In the genomic region with DNA sequence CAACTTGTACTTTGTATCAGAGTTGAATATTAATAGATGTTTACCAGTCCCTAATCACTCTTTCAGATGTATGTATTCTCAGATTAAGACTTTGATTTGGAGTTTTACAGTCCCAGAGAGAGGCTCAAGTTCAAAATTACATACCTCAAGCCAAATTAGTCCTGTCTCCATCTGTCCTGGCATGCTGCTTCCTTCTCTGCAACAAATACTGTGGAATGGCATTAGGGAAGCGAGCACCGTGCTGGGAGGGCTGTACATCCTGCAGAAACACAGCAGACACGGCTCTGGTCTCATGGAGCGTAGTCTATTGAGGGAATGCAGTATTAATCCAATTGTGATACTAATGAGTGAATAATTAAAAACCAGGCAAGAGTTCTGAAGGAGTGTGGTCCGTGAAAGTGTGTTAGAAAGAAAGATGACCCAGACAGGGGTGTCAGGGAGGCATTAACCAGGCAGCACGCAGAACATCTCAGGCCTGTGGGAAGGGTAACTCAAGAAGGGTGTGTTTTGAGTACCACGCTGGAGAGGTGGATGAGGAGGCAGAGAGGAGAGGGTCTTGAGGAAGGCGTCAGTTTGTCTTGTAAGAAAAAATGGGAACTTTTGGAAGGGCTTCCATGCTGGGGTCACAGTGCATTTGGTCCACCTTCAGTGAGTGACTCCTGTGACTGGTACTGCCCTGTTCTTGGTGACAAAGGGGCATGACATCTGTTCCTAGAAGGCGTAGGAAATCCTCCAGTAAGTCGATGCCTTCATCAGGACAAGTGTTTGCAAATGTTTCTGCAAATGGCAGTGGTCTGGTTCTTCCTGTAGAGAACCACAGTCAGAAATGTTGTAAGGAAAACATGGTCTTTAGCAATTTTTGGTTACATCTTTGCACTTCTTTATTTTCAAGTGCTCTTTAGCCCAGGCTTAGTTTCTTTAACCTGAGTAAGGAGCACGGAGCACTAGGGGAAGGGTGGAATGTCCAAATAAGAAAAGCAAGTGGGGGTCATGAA, we compare ENCODE assay signal across 8 cellular contexts. TPM values are rescaled to one million over a fixed set of nuclear protein-coding genes. Genes with fewer than 3 reads are reported as not detected.
DNase-seq lines count a peak whose midpoint lies in the region; ATAC-seq, FAIRE-seq and TF ChIP-seq lines count a peak whose summit lies in the region.

No MANE protein-coding gene starts in this region.

- no peaks in the 10 kb centered on the region for H3K36me3 ChIP-seq in small intestine (ENCODE audit: control insufficient read depth in 2 of 2, insufficient read depth in 2 of 2, low read length in 2 of 2)

- WGBS in small intestine, 3 donors = 19 to 39% (median 34%) methylated on average over 11 of the region's 11 CpGs

- DNase-seq in T-helper 2 cell treated with Interferon-gamma antibody and Interleukin-4, amounts not matched to agents 5 μg/mL and 100 μg/mL, for 36 hours (ENCODE audit: low spot score) = no peak
- no peak for DNase-seq in T-helper 2 cell
- peak; percentile 95 for DNase-seq in SKM-1 (lab: John Stamatoyannopoulos, UW; ENCODE audit: unreplicated experiment)
- DNase-seq in fibroblast of pulmonary artery (ENCODE audit: low read depth) = no peak
- DNase-seq in small intestine = peak; percentile 27
- DNase-seq in NCI-H2107 treated with DMSO at 0.1 percent for 48 hours (lab: John Stamatoyannopoulos, UW; ENCODE audit: unreplicated experiment) = no peak

- H3K27me3 ChIP-seq in small intestine (ENCODE audit: control insufficient read depth in 2 of 2, insufficient read depth in 2 of 2, low read length in 2 of 2) = no peaks in the 10 kb centered on the region

- TF ChIP-seq CTCF in fibroblast of pulmonary artery (IDR thresholded peaks at IDR 0.05; ENCODE audit: low read length, missing control alignments) = no peak

- no peak overlapping the region for H3K27ac Mint-ChIP-seq in T-helper 2 cell treated with Interferon-gamma antibody and Interleukin-4, amounts not matched to agents 5 μg/mL and 100 μg/mL, for 36 hours

- H3K4me3 ChIP-seq in fibroblast of pulmonary artery (replicated peaks; ENCODE audit: low read depth, low read length) = peak overlapping the region; percentile 72
- H3K4me3 ChIP-seq in small intestine (ENCODE audit: low read depth in 1 of 2, low read length in 2 of 2) = peak overlapping the region; percentile 88 to 94

- no peak for ATAC-seq in GM18502 (IDR thresholded peaks at IDR 0.05; ENCODE audit: poor library complexity, unreplicated experiment)
- ATAC-seq in HG03108 (IDR thresholded peaks at IDR 0.05; ENCODE audit: unreplicated experiment) = no peak

- peaks cover 27% of the 10 kb centered on the region for H3K4me1 Mint-ChIP-seq in T-helper 2 cell treated with Interferon-gamma antibody and Interleukin-4, amounts not matched to agents 5 μg/mL and 100 μg/mL, for 36 hours (ENCODE audit: low read depth)

- H3K4me1 ChIP-seq in small intestine (ENCODE audit: control insufficient read depth in 2 of 2, insufficient read depth in 1 of 2, low read depth in 1 of 2, low read length in 1 of 2) = peaks cover 9 to 10% of the 10 kb centered on the region in 2 donors

- no peaks in the 10 kb centered on the region for H3K27me3 Mint-ChIP-seq in T-helper 2 cell treated with Interferon-gamma antibody and Interleukin-4, amounts not matched to agents 5 μg/mL and 100 μg/mL, for 36 hours (ENCODE audit: low read depth)

- H3K27ac ChIP-seq in small intestine (ENCODE audit: low read depth in 1 of 2, low read length in 1 of 2) = peak overlapping the region in 1 of 2 donors; percentile 0

- H3K4me3 Mint-ChIP-seq in T-helper 2 cell treated with Interferon-gamma antibody and Interleukin-4, amounts not matched to agents 5 μg/mL and 100 μg/mL, for 36 hours = peak overlapping the region; percentile 87

- peaks cover 13% of the 10 kb centered on the region for H3K36me3 Mint-ChIP-seq in T-helper 2 cell treated with Interferon-gamma antibody and Interleukin-4, amounts not matched to agents 5 μg/mL and 100 μg/mL, for 36 hours (ENCODE audit: low read depth)

- no peaks in the 10 kb centered on the region for H3K9me3 ChIP-seq in small intestine (ENCODE audit: control insufficient read depth, low read depth)

- FAIRE-seq in small intestine (lab: Jason Lieb, UNC) = no peak

- no peaks in the 10 kb centered on the region for H3K9me3 Mint-ChIP-seq in T-helper 2 cell treated with Interferon-gamma antibody and Interleukin-4, amounts not matched to agents 5 μg/mL and 100 μg/mL, for 36 hours

RNA-seq across cellular contexts. Expression of a gene that starts 1.6 kb away (rescaled TPM):
- polyA plus RNA-seq in small intestine = 10 to 100 TPM; 30.0 to 37.6 (median 31.9) TPM

Comparison
In these comparisons a context has a peak if more than half of its experiments do, and no peak if none do; other contexts are left out.
1. DNase-seq: peak in SKM-1 (single experiment) and small intestine (single experiment); none in T-helper 2 cell treated with Interferon-gamma antibody and Interleukin-4, amounts not matched to agents 5 μg/mL and 100 μg/mL, for 36 hours (single experiment), T-helper 2 cell (0 of 5), fibroblast of pulmonary artery (single experiment) and NCI-H2107 treated with DMSO at 0.1 percent for 48 hours (single experiment).